27 cellular contexts compared by ENCODE assay signal in genomic region chr2:126990605-126991532, GRCh38.
A peak's percentile ranks its signal among the peaks of the same experiment; 100 is the strongest.
DNase-seq lines count a peak whose midpoint lies in the region; ATAC-seq and TF ChIP-seq lines count a peak whose summit lies in the region.
"Had no signal": no experiment of that assay in that cellular context is flagged by ENCODE, and none has a peak within 500 bp of the region (broad histone marks: within the 10 kb centered on the region; RNA-seq: fewer than 3 reads in every experiment).

No MANE protein-coding gene starts in this region.

- H3K36me3 Mint-ChIP-seq in Caco-2 (ENCODE audit: insufficient read depth, unreplicated experiment): no peaks in the 10 kb centered on the region
- H3K36me3 Mint-ChIP-seq: CD8-positive, alpha-beta T cell; IgD-negative memory B cell had no signal

- intact Hi-C loops in Caco-2 (cut with micrococcal nuclease; ENCODE audit: unreplicated experiment) (no loop called here), esophagus muscularis mucosa (cut with DNase I) (no loop called here)

- no peaks in the 10 kb centered on the region for H3K36me3 ChIP-seq in Caco-2 (ENCODE audit: control insufficient read depth, insufficient read depth, low read length)
- no peaks in the 10 kb centered on the region for H3K36me3 ChIP-seq in esophagus muscularis mucosa
- H3K36me3 ChIP-seq in mesodermal cell (ENCODE audit: control insufficient read depth, insufficient read depth, low read length): no peaks in the 10 kb centered on the region

- no peaks in the 10 kb centered on the region for H3K9me3 ChIP-seq in Caco-2
- no peaks in the 10 kb centered on the region for H3K9me3 ChIP-seq in esophagus muscularis mucosa
- H3K9me3 ChIP-seq in mesodermal cell (ENCODE audit: control insufficient read depth, low read length): no peaks in the 10 kb centered on the region

- CTCF ChIA-PET in Caco-2 (lab: Charles Lee): interaction anchor here (1.1 to 1.2 kb wide), 2 partner anchors 19 to 21 kb away, joined by 3 read pairs; no protein-coding TSS in a partner anchor

- peaks cover 22% of the 10 kb centered on the region for H3K4me1 Mint-ChIP-seq in Caco-2 (ENCODE audit: low read depth, unreplicated experiment)
- H3K4me1 Mint-ChIP-seq: IgD-negative memory B cell had no signal

- no peak for DNase-seq in Caco-2
- DNase-seq in OCI-M2 (lab: John Stamatoyannopoulos, UW; ENCODE audit: unreplicated experiment): peak; percentile 5
- peak; percentile 50 for DNase-seq in esophagus muscularis mucosa (ENCODE audit: extremely low spot score)
- DNase-seq in NCI-H2196 treated with DMSO at 0.1 percent for 48 hours (lab: John Stamatoyannopoulos, UW; ENCODE audit: unreplicated experiment): no peak
- no peak for DNase-seq in NCI-H2171 treated with DMSO at 0.1 percent for 48 hours (lab: John Stamatoyannopoulos, UW)
- no peak for DNase-seq in NCI-H524 treated with DMSO at 0.1 percent for 48 hours (lab: John Stamatoyannopoulos, UW)
- DNase-seq: AML-193; C1 segment of cervical spinal cord; CD8-positive, alpha-beta T cell; DMS 273 treated with DMSO at 0.1 percent for 48 hours; DMS79; EL; GM23248; H9; HFFc6; NCI-H1048; NCI-H1417 treated with DMSO at 0.1 percent for 48 hours; NCI-H1694 treated with DMSO at 0.1 percent for 48 hours; NCI-H2081; NCI-H446; NCI-H526; Right ventricle myocardium superior; RPMI8226; T-helper 1 cell had no signal

- TF ChIP-seq EP300 in esophagus muscularis mucosa (IDR thresholded peaks at IDR 0.05): no peak

- H3K27me3 ChIP-seq in Caco-2 (replicated peaks; ENCODE audit: control insufficient read depth, insufficient read depth, low read length): no peaks in the 10 kb centered on the region
- peaks cover 0 to 13% (median 0%) of the 10 kb centered on the region in 4 donors for H3K27me3 ChIP-seq in esophagus muscularis mucosa

- H3K27me3 Mint-ChIP-seq in Caco-2 (ENCODE audit: insufficient read depth, unreplicated experiment): no peaks in the 10 kb centered on the region

- H3K4me1 ChIP-seq in Caco-2: peaks cover 25% of the 10 kb centered on the region
- H3K4me1 ChIP-seq in esophagus muscularis mucosa: peaks cover 0 to 9% (median 0%) of the 10 kb centered on the region in 4 donors
- H3K4me1 ChIP-seq in mesodermal cell (ENCODE audit: control insufficient read depth, insufficient read depth, low read length, poor library complexity, severe bottlenecking): peaks cover 15% of the 10 kb centered on the region

- ATAC-seq in GM21447 (IDR thresholded peaks at IDR 0.05; ENCODE audit: unreplicated experiment): no peak
- ATAC-seq: CD8-positive, alpha-beta T cell had no signal

- H3K27ac ChIP-seq in esophagus muscularis mucosa (replicated peaks in 1 of 4): no peak overlapping the region
- peak overlapping the region; percentile 7 for H3K27ac ChIP-seq in mesodermal cell (ENCODE audit: low read depth, low read length, severe bottlenecking)
- H3K27ac ChIP-seq: GM23248 had no signal

- TF ChIP-seq POLR2A in esophagus muscularis mucosa (IDR thresholded peaks at IDR 0.05; ENCODE audit: low read depth): no peak

- no peak overlapping the region for H3K4me3 ChIP-seq in Caco-2 (ENCODE audit: low read depth, low read length)
- no peak overlapping the region for H3K4me3 ChIP-seq in esophagus muscularis mucosa
- H3K4me3 ChIP-seq in mesodermal cell (ENCODE audit: extremely low read depth, insufficient read depth, low read length, poor library complexity, severe bottlenecking): no peak overlapping the region
- H3K4me3 ChIP-seq: GM23248 had no signal

- H3K4me3 Mint-ChIP-seq in Caco-2 (ENCODE audit: unreplicated experiment): no peak overlapping the region
- H3K4me3 Mint-ChIP-seq: CD8-positive, alpha-beta T cell; H9; HFFc6; IgD-negative memory B cell had no signal

- POLR2A ChIA-PET in Caco-2 (lab: Charles Lee): no interaction called here

- H3K9me3 Mint-ChIP-seq in Caco-2 (ENCODE audit: unreplicated experiment): peaks cover 9% of the 10 kb centered on the region
- H3K9me3 Mint-ChIP-seq: CD8-positive, alpha-beta T cell; HFFc6; IgD-negative memory B cell had no signal

- BruUV-seq in Caco-2 (replicated peaks; lab: Mats Ljungman, UMichigan): no TSS peak

- TF ChIP-seq CTCF in Caco-2 (IDR thresholded peaks at IDR 0.05; ENCODE audit: insufficient read depth in 1 of 2, low read depth in 1 of 2, low read length in 1 of 2, severe bottlenecking in 1 of 2, unreplicated experiment in 1 of 2): no peak
- no peak for TF ChIP-seq CTCF in esophagus muscularis mucosa (IDR thresholded peaks at IDR 0.05)

- peak overlapping the region; percentile 73 for H3K27ac Mint-ChIP-seq in Caco-2 (ENCODE audit: unreplicated experiment)
- H3K27ac Mint-ChIP-seq: CD8-positive, alpha-beta T cell; H9; HFFc6 had no signal

- WGBS in esophagus muscularis mucosa: 73% methylated on average over 8 of the region's 12 CpGs
- WGBS in mesodermal cell (ENCODE audit: insufficient coverage in 2 of 2), 2 experiments: 75 to 80% methylated on average over 4 to 6 of the region's 12 CpGs

Comparison
In these comparisons a context has a peak if more than half of its experiments do, and no peak if none do; other contexts are left out.
1. DNase-seq: peak in OCI-M2 (single experiment) and esophagus muscularis mucosa (single experiment); none in Caco-2 (0 of 2), NCI-H2196 treated with DMSO at 0.1 percent for 48 hours (single experiment), NCI-H2171 treated with DMSO at 0.1 percent for 48 hours (single experiment) and NCI-H524 treated with DMSO at 0.1 percent for 48 hours (single experiment).